Comparison of ENCODE assay signal across 1 cellular context in the genomic region with DNA sequence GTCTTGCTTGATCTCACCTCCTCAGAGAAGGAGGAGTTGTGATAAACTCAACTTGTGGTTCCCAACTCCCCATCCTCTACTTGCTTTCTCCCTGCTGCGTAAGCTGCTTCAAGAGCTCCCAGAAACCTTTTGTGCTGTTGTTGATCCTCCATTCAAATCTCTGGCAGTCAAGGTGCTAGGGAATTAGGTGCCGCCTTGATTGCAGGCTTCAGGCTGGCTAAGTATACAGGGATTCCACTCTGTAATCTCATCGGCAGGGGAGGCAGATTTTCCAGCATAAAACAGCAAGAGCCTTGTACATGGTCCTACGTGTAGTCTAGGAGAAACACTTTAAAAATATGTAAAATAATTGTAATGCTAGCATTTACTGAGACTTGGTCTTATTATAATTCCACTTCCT.
TF ChIP-seq lines count a peak whose summit lies in the region.

No MANE protein-coding gene starts in this region.

TF ChIP-seq in GM23338, 12 proteins besides CTCF, POLR2A, EP300 and RAD21 (continued from another document):
- TF ChIP-seq, protein P1, sequence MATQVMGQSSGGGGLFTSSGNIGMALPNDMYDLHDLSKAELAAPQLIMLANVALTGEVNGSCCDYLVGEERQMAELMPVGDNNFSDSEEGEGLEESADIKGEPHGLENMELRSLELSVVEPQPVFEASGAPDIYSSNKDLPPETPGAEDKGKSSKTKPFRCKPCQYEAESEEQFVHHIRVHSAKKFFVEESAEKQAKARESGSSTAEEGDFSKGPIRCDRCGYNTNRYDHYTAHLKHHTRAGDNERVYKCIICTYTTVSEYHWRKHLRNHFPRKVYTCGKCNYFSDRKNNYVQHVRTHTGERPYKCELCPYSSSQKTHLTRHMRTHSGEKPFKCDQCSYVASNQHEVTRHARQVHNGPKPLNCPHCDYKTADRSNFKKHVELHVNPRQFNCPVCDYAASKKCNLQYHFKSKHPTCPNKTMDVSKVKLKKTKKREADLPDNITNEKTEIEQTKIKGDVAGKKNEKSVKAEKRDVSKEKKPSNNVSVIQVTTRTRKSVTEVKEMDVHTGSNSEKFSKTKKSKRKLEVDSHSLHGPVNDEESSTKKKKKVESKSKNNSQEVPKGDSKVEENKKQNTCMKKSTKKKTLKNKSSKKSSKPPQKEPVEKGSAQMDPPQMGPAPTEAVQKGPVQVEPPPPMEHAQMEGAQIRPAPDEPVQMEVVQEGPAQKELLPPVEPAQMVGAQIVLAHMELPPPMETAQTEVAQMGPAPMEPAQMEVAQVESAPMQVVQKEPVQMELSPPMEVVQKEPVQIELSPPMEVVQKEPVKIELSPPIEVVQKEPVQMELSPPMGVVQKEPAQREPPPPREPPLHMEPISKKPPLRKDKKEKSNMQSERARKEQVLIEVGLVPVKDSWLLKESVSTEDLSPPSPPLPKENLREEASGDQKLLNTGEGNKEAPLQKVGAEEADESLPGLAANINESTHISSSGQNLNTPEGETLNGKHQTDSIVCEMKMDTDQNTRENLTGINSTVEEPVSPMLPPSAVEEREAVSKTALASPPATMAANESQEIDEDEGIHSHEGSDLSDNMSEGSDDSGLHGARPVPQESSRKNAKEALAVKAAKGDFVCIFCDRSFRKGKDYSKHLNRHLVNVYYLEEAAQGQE (IDR thresholded peaks at IDR 0.05; ENCODE audit: unreplicated experiment), result no peak
TF ChIP-seq in GM23338: peak in this region for 0.
